Comparison of ENCODE assay signal across 9 cellular contexts in the genomic region with DNA sequence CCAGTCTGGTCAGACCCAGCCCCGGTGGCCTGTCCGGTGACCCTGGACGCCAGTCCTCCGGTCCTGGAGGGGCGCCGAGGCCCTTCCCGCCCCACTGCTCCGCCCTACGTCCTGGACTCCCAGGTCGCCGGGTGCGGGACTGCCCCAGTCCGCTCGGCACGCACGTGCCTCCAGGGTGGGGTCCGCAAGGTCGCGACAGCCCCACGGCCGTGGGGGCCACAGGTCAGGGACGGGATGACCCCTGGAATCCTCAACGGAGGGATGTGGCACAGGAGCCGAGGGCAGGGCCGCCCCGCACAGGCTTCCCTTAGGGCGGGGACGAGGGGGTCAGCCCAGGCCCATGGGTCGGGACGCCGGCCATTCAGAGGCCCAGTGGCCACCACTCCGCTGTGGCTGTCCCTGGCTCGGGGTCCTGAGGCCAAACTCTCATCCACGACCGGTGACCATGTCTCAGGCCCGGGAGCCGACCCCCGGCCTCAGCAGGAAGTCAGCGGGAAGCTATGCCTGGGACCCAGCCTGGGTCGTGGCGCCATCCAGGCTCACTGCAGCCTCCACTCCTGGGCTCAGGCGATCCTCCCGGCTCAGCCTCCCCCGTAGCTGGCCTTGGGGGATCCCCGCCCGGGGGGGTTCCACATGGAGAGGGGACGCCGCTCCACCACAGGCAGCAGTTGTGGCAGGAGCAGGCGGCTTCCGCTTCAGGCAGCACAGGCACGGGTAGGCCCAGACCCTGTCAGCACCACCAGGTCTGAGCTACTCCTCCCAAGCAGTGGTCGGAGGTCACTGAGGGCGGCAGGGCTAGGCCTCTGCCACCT. TPM values are rescaled to one million over a fixed set of nuclear protein-coding genes. Genes with fewer than 3 reads are reported as not detected.
DNase-seq lines count a peak whose midpoint lies in the region; ATAC-seq and TF ChIP-seq lines count a peak whose summit lies in the region.
"Had no signal": no experiment of that assay in that cellular context is flagged by ENCODE, and none has a peak within 500 bp of the region (broad histone marks: within the 10 kb centered on the region; RNA-seq: fewer than 3 reads in every experiment).

No MANE protein-coding gene starts in this region.

- no peaks in the 10 kb centered on the region for H3K9me3 Mint-ChIP-seq in GM23338

- TF ChIP-seq CTCF in GM23338 (conservative IDR thresholded peaks at IDR 0.05; ENCODE audit: low read depth in 2 of 2) (no peak), cardiac fibroblast (IDR thresholded peaks at IDR 0.05; ENCODE audit: low read depth, low read length) (no peak)

- peaks cover 27% of the 10 kb centered on the region for H3K36me3 Mint-ChIP-seq in GM23338 (ENCODE audit: low read depth)

- no peak overlapping the region for H3K27ac Mint-ChIP-seq in GM23338

- peaks cover 8% of the 10 kb centered on the region for H3K4me1 Mint-ChIP-seq in GM23338

- H3K27ac ChIP-seq in GM23338 (ENCODE audit: low read depth) (no peak overlapping the region), skeletal muscle tissue (ENCODE audit: low read depth, low read length) (no peak overlapping the region)

- H3F3A ChIP-seq in GM23338 (replicated peaks; ENCODE audit: low read depth): peaks cover 24% of the 10 kb centered on the region

- peak; percentile 31 for ATAC-seq in GM23338

- H3K9ac ChIP-seq in skeletal muscle tissue (ENCODE audit: low read depth in 1 of 3, low read length in 3 of 3): peak overlapping the region in 1 of 3 donors; percentile 79

- DNase-seq in GM23338 (ENCODE audit: low spot score) (peak; percentile 36), cardiac fibroblast (ENCODE audit: low read depth in 2 of 2) (no peak), iPS-NIHi11 (ENCODE audit: low spot score) (peak; percentile 67), cortex of kidney (lab: John Stamatoyannopoulos, UW) (no peak), NCI-H1092 (lab: John Stamatoyannopoulos, UW) (no peak), NK-92 (lab: John Stamatoyannopoulos, UW; ENCODE audit: unreplicated experiment) (no peak), NCI-H510A treated with DMSO at 0.1 percent for 48 hours (lab: John Stamatoyannopoulos, UW) (no peak)
- DNase-seq: MG63 had no signal

- no peaks in the 10 kb centered on the region for H3K79me2 ChIP-seq in GM23338 (replicated peaks; ENCODE audit: insufficient read depth)

- H4K20me1 ChIP-seq in GM23338 (replicated peaks; ENCODE audit: insufficient read depth): peaks cover 4% of the 10 kb centered on the region; the same call in 1 of the 2 replicates

- peaks cover 15% of the 10 kb centered on the region for H3K27me3 Mint-ChIP-seq in GM23338 (ENCODE audit: insufficient read depth, low read depth, poor library complexity)

- no peaks in the 10 kb centered on the region for H3K9me3 ChIP-seq in skeletal muscle tissue (ENCODE audit: control insufficient read depth in 3 of 3, low read length in 3 of 3)
- H3K9me3 ChIP-seq: MG63 had no signal

- H3K27me3 ChIP-seq in GM23338 (ENCODE audit: insufficient read depth) (no peaks in the 10 kb centered on the region), skeletal muscle tissue (ENCODE audit: control insufficient read depth in 3 of 3, insufficient read depth in 3 of 3, low read length in 3 of 3) (no peaks in the 10 kb centered on the region)
- H3K27me3 ChIP-seq: MG63 had no signal

- no peaks in the 10 kb centered on the region for H3K9me2 ChIP-seq in GM23338 (ENCODE audit: insufficient read depth)

- H3K36me3 ChIP-seq in GM23338 (ENCODE audit: insufficient read depth): no peaks in the 10 kb centered on the region
- H3K36me3 ChIP-seq in skeletal muscle tissue (ENCODE audit: control insufficient read depth in 3 of 3, insufficient read depth in 3 of 3, low read length in 3 of 3): peaks cover 9 to 22% (median 19%) of the 10 kb centered on the region in 3 donors

- peak overlapping the region; percentile 54 for H3K4me3 Mint-ChIP-seq in GM23338

- H3K4me1 ChIP-seq in GM23338 (ENCODE audit: insufficient read depth): no peaks in the 10 kb centered on the region; the same call in 1 of the 2 replicates
- peaks cover 17 to 36% (median 35%) of the 10 kb centered on the region in 3 donors for H3K4me1 ChIP-seq in skeletal muscle tissue (ENCODE audit: control insufficient read depth in 3 of 3, insufficient read depth in 3 of 3, low read length in 3 of 3)

- H3K4me3 ChIP-seq in GM23338 (peak overlapping the region; percentile 86), cardiac fibroblast (replicated peaks in 1 of 2; ENCODE audit: low read depth in 2 of 2, low read length in 2 of 2) (peak overlapping the region; percentile 36 to 45), skeletal muscle tissue (ENCODE audit: low read length in 3 of 3) (peak overlapping the region in 2 of 3 donors; percentile 39 to 61)
- H3K4me3 ChIP-seq: MG63 had no signal

- peak overlapping the region; percentile 59; the same call in 1 of the 2 replicates for H2AFZ ChIP-seq in GM23338

- H3K4me2 ChIP-seq in GM23338: peak overlapping the region; percentile 81

TF ChIP-seq in GM23338, 12 proteins besides CTCF, POLR2A, EP300 and RAD21:
- TF ChIP-seq STAT1 (IDR thresholded peaks at IDR 0.05; ENCODE audit: unreplicated experiment) (no peak), POLR2AphosphoS5 (IDR thresholded peaks at IDR 0.05; ENCODE audit: low read depth) (peak; percentile 40)

RNA-seq across cellular contexts. Expression of a gene that starts 0.6 kb away (rescaled TPM):
- 0.74 and 5.1 TPM in 2 replicates for total RNA-seq in GM23338 (2014; rRNA removed; shearing (Covaris generic))
- polyA plus RNA-seq in GM23338 (2016; fragmentation: Nextera tagmentation; extraction: Ambion mirVana): 1.8 and 1.9 TPM in 2 replicates
- total RNA-seq in skeletal muscle tissue: 2.1 TPM

RNA-seq across cellular contexts. Expression of a gene that starts 29.1 kb away (rescaled TPM):
- total RNA-seq in GM23338 (2014; rRNA removed; shearing (Covaris generic)): 71.4 and 80.3 TPM in 2 replicates
- polyA plus RNA-seq in GM23338 (2016; fragmentation: Nextera tagmentation; extraction: Ambion mirVana): 36.5 and 39.3 TPM in 2 replicates
- total RNA-seq in skeletal muscle tissue: 6.8 TPM

RNA-seq across cellular contexts. Expression of a gene that starts 33.6 kb away (rescaled TPM):
- total RNA-seq in GM23338 (2014; rRNA removed; shearing (Covaris generic)): 148 and 163 TPM in 2 replicates
- polyA plus RNA-seq in GM23338 (2016; fragmentation: Nextera tagmentation; extraction: Ambion mirVana): 244 and 248 TPM in 2 replicates
- total RNA-seq in skeletal muscle tissue: 40.2 TPM

RNA-seq across cellular contexts. Expression of a gene that starts 58.9 kb away (rescaled TPM):
- total RNA-seq in GM23338 (2014; rRNA removed; shearing (Covaris generic)): 11.1 and 15.1 TPM in 2 replicates
- 7.7 and 8.6 TPM in 2 replicates for polyA plus RNA-seq in GM23338 (2016; fragmentation: Nextera tagmentation; extraction: Ambion mirVana)
- not detected for total RNA-seq in skeletal muscle tissue

Comparison
In these comparisons a context has a peak if more than half of its experiments do, and no peak if none do; other contexts are left out.
1. DNase-seq: peak in GM23338 (single experiment) and iPS-NIHi11 (single experiment); none in cardiac fibroblast (0 of 2), cortex of kidney (single experiment), NCI-H1092 (single experiment), NK-92 (single experiment) and NCI-H510A treated with DMSO at 0.1 percent for 48 hours (single experiment).
2. Peak in every context shown above with its lines, with median percentiles within 50 percentile points of each other: H3K4me3 ChIP-seq.